In genomic region chr15:20345401-20345958, GRCh38 we compare ENCODE assay signal across 2 cellular contexts.
TF ChIP-seq lines count a peak whose summit lies in the region.

No MANE protein-coding gene starts in this region.

TF ChIP-seq in SK-N-SH, 30 proteins besides CTCF, POLR2A, EP300 and RAD21 (continued from another document):
- TF ChIP-seq TCF12 (IDR thresholded peaks at IDR 0.05): no peak
- no peak for TF ChIP-seq SMC3 (IDR thresholded peaks at IDR 0.05; ENCODE audit: low read depth, low read length)
- no peak for TF ChIP-seq JUND (IDR thresholded peaks at IDR 0.05)

TF ChIP-seq in SK-N-SH treated with all-trans-retinoic acid at 6 μM for 48 hours, 23 proteins besides CTCF, POLR2A, EP300 and RAD21 (continued from another document):
- TF ChIP-seq POU6F1 (CRISPR knock-in tag; IDR thresholded peaks at IDR 0.05; ENCODE audit: borderline replicate concordance, low read depth) (no peak), ZFP3 (CRISPR knock-in tag; IDR thresholded peaks at IDR 0.05) (no peak), CSRNP3 (CRISPR knock-in tag; IDR thresholded peaks at IDR 0.05) (no peak), TOX (CRISPR knock-in tag; IDR thresholded peaks at IDR 0.05; ENCODE audit: borderline replicate concordance) (no peak)
